Comparison of ENCODE assay signal across 1 cellular context in genomic region chr2:197454923-197455322, GRCh38.
TF ChIP-seq lines count a peak whose summit lies in the region.

No MANE protein-coding gene starts in this region.

TF ChIP-seq in GM23338, 12 proteins besides CTCF, POLR2A, EP300 and RAD21 (continued from another document):
- TF ChIP-seq, protein P1, sequence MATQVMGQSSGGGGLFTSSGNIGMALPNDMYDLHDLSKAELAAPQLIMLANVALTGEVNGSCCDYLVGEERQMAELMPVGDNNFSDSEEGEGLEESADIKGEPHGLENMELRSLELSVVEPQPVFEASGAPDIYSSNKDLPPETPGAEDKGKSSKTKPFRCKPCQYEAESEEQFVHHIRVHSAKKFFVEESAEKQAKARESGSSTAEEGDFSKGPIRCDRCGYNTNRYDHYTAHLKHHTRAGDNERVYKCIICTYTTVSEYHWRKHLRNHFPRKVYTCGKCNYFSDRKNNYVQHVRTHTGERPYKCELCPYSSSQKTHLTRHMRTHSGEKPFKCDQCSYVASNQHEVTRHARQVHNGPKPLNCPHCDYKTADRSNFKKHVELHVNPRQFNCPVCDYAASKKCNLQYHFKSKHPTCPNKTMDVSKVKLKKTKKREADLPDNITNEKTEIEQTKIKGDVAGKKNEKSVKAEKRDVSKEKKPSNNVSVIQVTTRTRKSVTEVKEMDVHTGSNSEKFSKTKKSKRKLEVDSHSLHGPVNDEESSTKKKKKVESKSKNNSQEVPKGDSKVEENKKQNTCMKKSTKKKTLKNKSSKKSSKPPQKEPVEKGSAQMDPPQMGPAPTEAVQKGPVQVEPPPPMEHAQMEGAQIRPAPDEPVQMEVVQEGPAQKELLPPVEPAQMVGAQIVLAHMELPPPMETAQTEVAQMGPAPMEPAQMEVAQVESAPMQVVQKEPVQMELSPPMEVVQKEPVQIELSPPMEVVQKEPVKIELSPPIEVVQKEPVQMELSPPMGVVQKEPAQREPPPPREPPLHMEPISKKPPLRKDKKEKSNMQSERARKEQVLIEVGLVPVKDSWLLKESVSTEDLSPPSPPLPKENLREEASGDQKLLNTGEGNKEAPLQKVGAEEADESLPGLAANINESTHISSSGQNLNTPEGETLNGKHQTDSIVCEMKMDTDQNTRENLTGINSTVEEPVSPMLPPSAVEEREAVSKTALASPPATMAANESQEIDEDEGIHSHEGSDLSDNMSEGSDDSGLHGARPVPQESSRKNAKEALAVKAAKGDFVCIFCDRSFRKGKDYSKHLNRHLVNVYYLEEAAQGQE (IDR thresholded peaks at IDR 0.05; ENCODE audit: unreplicated experiment) = no peak
- TF ChIP-seq POLR2AphosphoS5 (IDR thresholded peaks at IDR 0.05; ENCODE audit: low read depth) (no peak), EZH2phosphoT487 (IDR thresholded peaks at IDR 0.05; ENCODE audit: unreplicated experiment) (no peak), NANOG (IDR thresholded peaks at IDR 0.05; ENCODE audit: borderline replicate concordance) (no peak), CREB1 (CRISPR knock-in tag; IDR thresholded peaks at IDR 0.05; ENCODE audit: low read depth) (no peak)
TF ChIP-seq in GM23338: peak in this region for 0.
